In the genomic region with DNA sequence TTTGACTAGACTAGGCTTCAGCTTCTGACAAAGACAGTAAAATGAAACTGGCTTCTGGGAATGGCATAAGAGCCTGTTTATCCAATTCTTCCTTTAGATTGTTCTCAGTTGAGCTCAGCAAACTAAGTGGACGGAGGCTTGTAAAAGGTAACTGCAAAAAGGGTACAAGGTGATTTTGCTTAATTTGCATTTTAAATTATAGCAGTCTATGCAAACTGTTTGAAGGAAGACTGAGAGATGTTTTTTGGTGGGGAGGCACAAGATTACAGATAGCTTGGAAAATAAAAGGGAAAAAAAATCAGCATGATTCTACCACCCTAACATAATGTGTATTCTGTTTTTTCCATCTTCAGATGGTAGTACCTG, we compare ENCODE assay signal across 11 cellular contexts. TPM values are rescaled to one million over a fixed set of nuclear protein-coding genes. Genes with fewer than 3 reads are reported as not detected.
DNase-seq lines count a peak whose midpoint lies in the region; ATAC-seq and TF ChIP-seq lines count a peak whose summit lies in the region.
"Had no signal": no experiment of that assay in that cellular context is flagged by ENCODE, and none has a peak within 500 bp of the region (broad histone marks: within the 10 kb centered on the region; RNA-seq: fewer than 3 reads in every experiment).

No MANE protein-coding gene starts in this region.

- no peaks in the 10 kb centered on the region for H3K36me3 ChIP-seq in HEK293 (ENCODE audit: control insufficient read depth in 2 of 2, insufficient read depth in 1 of 2, low read length in 2 of 2)
- H3K36me3 ChIP-seq in gastroesophageal sphincter = no peaks in the 10 kb centered on the region

- POLR2A ChIA-PET in HEK293 (lab: Yijun Ruan, JAX) (no interaction called here), HEK293T (lab: Yijun Ruan, JAX) (no interaction called here)
- POLR2A ChIA-PET in activated CD8-positive, alpha-beta T cell treated with anti-CD3 and anti-CD28 coated beads for 36 hours (lab: Charles Lee) = interaction anchor here (1.0 to 4.0 kb wide), 4 partner anchors 9 to 88 kb away, joined by 3 to 21 read pairs (median 13); no protein-coding TSS in a partner anchor

- H3K27ac ChIP-seq in HEK293 (ENCODE audit: extremely low read depth, low read depth, low read length) (0 out of 2 replicates have a peak overlapping the region, but pooled peaks have one; percentile 28), gastroesophageal sphincter (peak overlapping the region; percentile 88 to 100 (median 99))

- peaks cover 79% of the 10 kb centered on the region for H3K4me1 Mint-ChIP-seq in activated CD8-positive, alpha-beta T cell treated with anti-CD3 and anti-CD28 coated beads for 36 hours (ENCODE audit: low read depth)
- H3K4me1 Mint-ChIP-seq in stimulated activated effector memory CD8-positive, alpha-beta T cell treated with anti-CD3 and anti-CD28 coated beads, Interleukin-12 subunit alpha, Interleukin-12 subunit beta, amount 100 ng/mL, for 72 hours = peaks cover 85% of the 10 kb centered on the region

- no peaks in the 10 kb centered on the region for H3K27me3 ChIP-seq in gastroesophageal sphincter

- DNase-seq in activated CD8-positive, alpha-beta T cell treated with anti-CD3 and anti-CD28 coated beads for 36 hours = no peak
- no peak for DNase-seq in stimulated activated effector memory CD8-positive, alpha-beta T cell treated with anti-CD3 and anti-CD28 coated beads, Interleukin-12 subunit alpha, Interleukin-12 subunit beta, amount 100 ng/mL, for 72 hours (ENCODE audit: low spot score in 2 of 2)
- DNase-seq in HEK293T (ENCODE audit: extremely low spot score) (no peak), OCI-M2 (lab: John Stamatoyannopoulos, UW; ENCODE audit: unreplicated experiment) (no peak), CD1c-positive myeloid dendritic cell (ENCODE audit: extremely low spot score) (no peak), left lobe of liver (ENCODE audit: low spot score) (no peak)
- DNase-seq: activated CD4-positive, alpha-beta T cell treated with anti-CD3 and anti-CD28 coated beads, Interleukin-2, amount 50 U/mL, for 1 hour; NCI-H1930; stimulated activated CD4-positive, alpha-beta T cell treated with anti-CD3 and anti-CD28 coated beads, Interleukin-1b, Interleukin-23, amount 100 ng/mL, for 48 hours had no signal

- TF ChIP-seq POLR2A in gastroesophageal sphincter (IDR thresholded peaks at IDR 0.05) = no peak

- no peaks in the 10 kb centered on the region for H3K27me3 Mint-ChIP-seq in activated CD8-positive, alpha-beta T cell treated with anti-CD3 and anti-CD28 coated beads for 36 hours

- ATAC-seq in activated CD8-positive, alpha-beta T cell treated with anti-CD3 and anti-CD28 coated beads for 36 hours = no peak
- ATAC-seq in gastroesophageal sphincter (no peak), left lobe of liver (no peak)
- no peak for ATAC-seq in stimulated activated effector memory CD8-positive, alpha-beta T cell treated with anti-CD3 and anti-CD28 coated beads, Interleukin-12 subunit alpha, Interleukin-12 subunit beta, amount 100 ng/mL, for 72 hours

- no peak for TF ChIP-seq CTCF in HEK293 (tag by site-specific recombination; IDR thresholded peaks at IDR 0.05)
- no peak for TF ChIP-seq CTCF in activated CD8-positive, alpha-beta T cell treated with anti-CD3 and anti-CD28 coated beads for 36 hours (IDR thresholded peaks at IDR 0.05)
- no peak for TF ChIP-seq CTCF in gastroesophageal sphincter (IDR thresholded peaks at IDR 0.05)

- TF ChIP-seq EP300 in gastroesophageal sphincter (IDR thresholded peaks at IDR 0.05) = no peak

- peak overlapping the region; percentile 92 for H3K27ac Mint-ChIP-seq in activated CD8-positive, alpha-beta T cell treated with anti-CD3 and anti-CD28 coated beads for 36 hours
- H3K27ac Mint-ChIP-seq in stimulated activated effector memory CD8-positive, alpha-beta T cell treated with anti-CD3 and anti-CD28 coated beads, Interleukin-12 subunit alpha, Interleukin-12 subunit beta, amount 100 ng/mL, for 72 hours = peak overlapping the region; percentile 88

- H3K9me3 ChIP-seq in HEK293 (ENCODE audit: control insufficient read depth, insufficient read depth, low read depth, low read length) = no peaks in the 10 kb centered on the region
- no peaks in the 10 kb centered on the region for H3K9me3 ChIP-seq in gastroesophageal sphincter

- no peaks in the 10 kb centered on the region for H3K9me3 Mint-ChIP-seq in activated CD8-positive, alpha-beta T cell treated with anti-CD3 and anti-CD28 coated beads for 36 hours
- H3K9me3 Mint-ChIP-seq in stimulated activated effector memory CD8-positive, alpha-beta T cell treated with anti-CD3 and anti-CD28 coated beads, Interleukin-12 subunit alpha, Interleukin-12 subunit beta, amount 100 ng/mL, for 72 hours = no peaks in the 10 kb centered on the region

- 0 to 31% methylated on average over 1 of the region's 1 CpG for WGBS in gastroesophageal sphincter (ENCODE audit: low coverage in 1 of 2), 2 donors

- peak overlapping the region; percentile 96 for H3K4me3 Mint-ChIP-seq in activated CD8-positive, alpha-beta T cell treated with anti-CD3 and anti-CD28 coated beads for 36 hours
- peak overlapping the region; percentile 85 for H3K4me3 Mint-ChIP-seq in stimulated activated effector memory CD8-positive, alpha-beta T cell treated with anti-CD3 and anti-CD28 coated beads, Interleukin-12 subunit alpha, Interleukin-12 subunit beta, amount 100 ng/mL, for 72 hours

- peaks cover 54% of the 10 kb centered on the region for H3K36me3 Mint-ChIP-seq in activated CD8-positive, alpha-beta T cell treated with anti-CD3 and anti-CD28 coated beads for 36 hours (ENCODE audit: low read depth)
- H3K36me3 Mint-ChIP-seq in stimulated activated effector memory CD8-positive, alpha-beta T cell treated with anti-CD3 and anti-CD28 coated beads, Interleukin-12 subunit alpha, Interleukin-12 subunit beta, amount 100 ng/mL, for 72 hours = peaks cover 53% of the 10 kb centered on the region

- H3K4me3 ChIP-seq in HEK293 (ENCODE audit: low read depth, low read length) (no peak overlapping the region), gastroesophageal sphincter (peak overlapping the region in 1 of 2 donors; percentile 32)

- CTCF ChIA-PET in HEK293 (lab: Yijun Ruan, JAX) (interaction anchor here (1.1 kb wide), 1 partner anchor 32 kb away, joined by 6 read pairs; no protein-coding TSS in a partner anchor), HEK293T (lab: Yijun Ruan, JAX) (interaction anchor here (0.7 to 0.9 kb wide), 2 partner anchors 9 to 12 kb away, joined by 4 to 5 read pairs; no protein-coding TSS in a partner anchor)
- CTCF ChIA-PET in activated CD8-positive, alpha-beta T cell treated with anti-CD3 and anti-CD28 coated beads for 36 hours (lab: Charles Lee) = interaction anchor here (0.6 to 3.2 kb wide), 5 partner anchors 11 to 1367 kb away, joined by 3 to 12 read pairs (median 4); a partner anchor contains a TSS

- intact Hi-C loops in activated CD8-positive, alpha-beta T cell treated with anti-CD3 and anti-CD28 coated beads for 36 hours (cut with micrococcal nuclease) = no loop called here

- H3K4me1 ChIP-seq in HEK293 (ENCODE audit: control insufficient read depth, insufficient read depth, low read length) = peaks cover 25% of the 10 kb centered on the region
- peaks cover 46 to 91% (median 61%) of the 10 kb centered on the region in 3 donors for H3K4me1 ChIP-seq in gastroesophageal sphincter

TF ChIP-seq in HEK293, 187 proteins besides CTCF, POLR2A, EP300 and RAD21:
- TF ChIP-seq, protein P1, sequence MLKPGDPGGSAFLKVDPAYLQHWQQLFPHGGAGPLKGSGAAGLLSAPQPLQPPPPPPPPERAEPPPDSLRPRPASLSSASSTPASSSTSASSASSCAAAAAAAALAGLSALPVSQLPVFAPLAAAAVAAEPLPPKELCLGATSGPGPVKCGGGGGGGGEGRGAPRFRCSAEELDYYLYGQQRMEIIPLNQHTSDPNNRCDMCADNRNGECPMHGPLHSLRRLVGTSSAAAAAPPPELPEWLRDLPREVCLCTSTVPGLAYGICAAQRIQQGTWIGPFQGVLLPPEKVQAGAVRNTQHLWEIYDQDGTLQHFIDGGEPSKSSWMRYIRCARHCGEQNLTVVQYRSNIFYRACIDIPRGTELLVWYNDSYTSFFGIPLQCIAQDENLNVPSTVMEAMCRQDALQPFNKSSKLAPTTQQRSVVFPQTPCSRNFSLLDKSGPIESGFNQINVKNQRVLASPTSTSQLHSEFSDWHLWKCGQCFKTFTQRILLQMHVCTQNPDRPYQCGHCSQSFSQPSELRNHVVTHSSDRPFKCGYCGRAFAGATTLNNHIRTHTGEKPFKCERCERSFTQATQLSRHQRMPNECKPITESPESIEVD (tag by site-specific recombination; IDR thresholded peaks at IDR 0.05) = 0 out of 2 replicates have a peak, but pooled peaks have one; percentile 17
- no peak for TF ChIP-seq SP7 (tag by site-specific recombination; IDR thresholded peaks at IDR 0.05)

TF ChIP-seq in HEK293T, 16 proteins besides CTCF, POLR2A, EP300 and RAD21:
- TF ChIP-seq ZNF384 (IDR thresholded peaks at IDR 0.05) (no peak), L3MBTL2 (conservative IDR thresholded peaks at IDR 0.05) (no peak), HDGF (IDR thresholded peaks at IDR 0.05; ENCODE audit: borderline replicate concordance) (no peak), TARDBP (IDR thresholded peaks at IDR 0.05) (no peak), FOXK2 (IDR thresholded peaks at IDR 0.05) (no peak), ELF4 (IDR thresholded peaks at IDR 0.05) (no peak), FOXA1 (IDR thresholded peaks at IDR 0.05) (no peak), FOXM1 (IDR thresholded peaks at IDR 0.05; ENCODE audit: borderline replicate concordance) (no peak), ARNT (IDR thresholded peaks at IDR 0.05) (no peak)

RNA-seq across cellular contexts. Expression of a gene that starts 5.0 kb away (rescaled TPM):
- 10 to 100 TPM; 35.7 to 36.2 TPM for total RNA-seq in activated CD8-positive, alpha-beta T cell treated with anti-CD3 and anti-CD28 coated beads for 36 hours
- total RNA-seq in gastroesophageal sphincter = 10 to 100 TPM; 24.4 to 40.6 (median 38.5) TPM
- total RNA-seq in left lobe of liver = 14.8 TPM

RNA-seq across cellular contexts. Expression of a gene that starts 41.7 kb away (rescaled TPM):
- total RNA-seq in activated CD8-positive, alpha-beta T cell treated with anti-CD3 and anti-CD28 coated beads for 36 hours = not detected
- total RNA-seq in gastroesophageal sphincter (not detected), left lobe of liver (0.08 TPM)
